In genomic region chr2:113892004-113892740, GRCh38 we compare ENCODE assay signal across 8 cellular contexts. TPM values are rescaled to one million over a fixed set of nuclear protein-coding genes. Genes with fewer than 3 reads are reported as not detected.
A peak's percentile ranks its signal among the peaks of the same experiment; 100 is the strongest.
DNase-seq lines count a peak whose midpoint lies in the region; ATAC-seq, FAIRE-seq and TF ChIP-seq lines count a peak whose summit lies in the region.

No MANE protein-coding gene starts in this region.

- RAD21 ChIA-PET in GM12878 (lab: Charles Lee; ENCODE audit: unreplicated experiment), result interaction anchor here (0.6 to 5.1 kb wide), 7 partner anchors 18 to 192 kb away, joined by 3 to 24 read pairs (median 3); partner anchors contain the start of gene SLC35F5

- in situ Hi-C loops in GM12878 (cut with MboI), result no loop called here

- POLR2A ChIA-PET in AG04450 (lab: Yijun Ruan, JAX), result interaction anchor here (3.9 kb wide), 1 partner anchor 136 kb away, joined by 23 read pairs; the partner anchor contains the start of gene SLC35F5
- POLR2A ChIA-PET in GM12878 (lab: Charles Lee), result interaction anchor here (0.5 to 6.5 kb wide), 6 partner anchors 18 to 198 kb away, joined by 3 to 80 read pairs (median 4); partner anchors contain the start of gene SLC35F5

- H3K4me1 ChIP-seq in GM12878 (ENCODE audit: control insufficient read depth, insufficient read depth, low read length) (peaks cover 14% of the 10 kb centered on the region), mucosa of rectum (ENCODE audit: control insufficient read depth in 2 of 2, insufficient read depth in 2 of 2, low read length in 2 of 2) (peaks cover 26 to 45% of the 10 kb centered on the region in 2 donors)

- H3K9ac ChIP-seq in GM12878 (ENCODE audit: control insufficient read depth, insufficient read depth, low read length) (peak overlapping the region; percentile 100), mucosa of rectum (ENCODE audit: low read depth in 1 of 2, low read length in 2 of 2) (peak overlapping the region; percentile 28 to 42)

- H3K79me2 ChIP-seq in GM12878 (ENCODE audit: control insufficient read depth, insufficient read depth, low read length), result peaks cover 96% of the 10 kb centered on the region

- SMC1A ChIA-PET in GM12878 (lab: Charles Lee; ENCODE audit: uncharacterized antibody, unreplicated experiment), result interaction anchor here (0.6 to 11.1 kb wide), 10 partner anchors 20 to 199 kb away, joined by 3 to 189 read pairs (median 3); partner anchors contain the start of gene SLC35F5

- 2% methylated on average over 6 of the region's 6 CpGs for WGBS in GM12878 (ENCODE audit: insufficient coverage, insufficient replicate concordance, low lambda C conversion rate, missing lambda C conversion rate)

- CTCF ChIA-PET in AG04450 (lab: Charles Lee) (interaction anchor here (0.8 kb wide), 1 partner anchor 40 kb away, joined by 3 read pairs; no protein-coding TSS in a partner anchor), GM12878 (lab: Yijun Ruan, JAX) (interaction anchor here (0.6 to 8.1 kb wide), 8 partner anchors 11 to 74 kb away, joined by 3 to 59 read pairs (median 5); no protein-coding TSS in a partner anchor)

- H3K27me3 ChIP-seq in AG04450 (ENCODE audit: control insufficient read depth, insufficient read depth, low read length) (no peaks in the 10 kb centered on the region), GM12878 (replicated peaks in 1 of 2; ENCODE audit: control insufficient read depth in 2 of 2, insufficient read depth in 2 of 2, low read length in 1 of 2) (no peaks in the 10 kb centered on the region), mucosa of rectum (ENCODE audit: control insufficient read depth in 2 of 2, insufficient read depth in 2 of 2, low read length in 2 of 2) (no peaks in the 10 kb centered on the region)

- H3K9me3 ChIP-seq in AG04450 (ENCODE audit: control insufficient read depth, insufficient read depth, low read length), result peaks cover 2% of the 10 kb centered on the region; the same call in 1 of the 2 replicates
- no peaks in the 10 kb centered on the region for H3K9me3 ChIP-seq in GM12878 (replicated peaks; ENCODE audit: control insufficient read depth, insufficient read depth, low read length)
- H3K9me3 ChIP-seq in mucosa of rectum (ENCODE audit: control insufficient read depth in 2 of 2, low read length in 2 of 2), result no peaks in the 10 kb centered on the region

- BruUV-seq in GM12878 (replicated peaks; lab: Mats Ljungman, UMichigan), result no TSS peak

- TF ChIP-seq EP300 in GM12878 (IDR thresholded peaks at IDR 0.05; ENCODE audit: borderline replicate concordance in 1 of 2, control insufficient read depth in 1 of 2, low read depth in 2 of 2, low read length in 2 of 2), result no peak

- TF ChIP-seq CTCF in AG04450 (IDR thresholded peaks at IDR 0.05; ENCODE audit: low read depth, low read length) (no peak), HFF-Myc (IDR thresholded peaks at IDR 0.05; ENCODE audit: low read depth, low read length, missing control alignments) (no peak), GM12878 (IDR thresholded peaks at IDR 0.05 in 2 of 3, conservative IDR thresholded peaks at IDR 0.05 in 1 of 3; ENCODE audit: control insufficient read depth in 2 of 3, extremely low read depth in 1 of 3, insufficient read depth in 1 of 3, low read depth in 3 of 3, low read length in 3 of 3) (no peak)

- TF ChIP-seq RAD21 in GM12878 (IDR thresholded peaks at IDR 0.05; ENCODE audit: insufficient read depth, low read depth, low read length), result no peak

- H3K36me3 ChIP-seq in GM12878 (ENCODE audit: control insufficient read depth in 2 of 2, insufficient read depth in 2 of 2, low read length in 1 of 2) (0 out of 4 replicates have a peak, but pooled peaks cover 0 to 3% of the 10 kb centered on the region in 2 experiments), mucosa of rectum (ENCODE audit: control insufficient read depth in 2 of 2, insufficient read depth in 2 of 2, low read length in 2 of 2) (no peaks in the 10 kb centered on the region)

- peaks cover 3% of the 10 kb centered on the region; the same call in 1 of the 2 replicates for H4K20me1 ChIP-seq in GM12878 (ENCODE audit: control insufficient read depth, insufficient read depth)

- DNase-seq in AG04450 (ENCODE audit: low read depth, low spot score), result no peak
- no peak for DNase-seq in HFF-Myc (ENCODE audit: extremely low read depth, low read depth)
- no peak for DNase-seq in GM12878 (ENCODE audit: low read depth, low spot score)
- DNase-seq in NCI-H2196 (lab: John Stamatoyannopoulos, UW; ENCODE audit: unreplicated experiment), result no peak
- no peak for DNase-seq in foreskin melanocyte
- DNase-seq in NCI-H446 (lab: John Stamatoyannopoulos, UW), result no peak
- DNase-seq in mucosa of gallbladder (ENCODE audit: low spot score), result no peak

- intact Hi-C loops in GM12878 (cut with micrococcal nuclease; ENCODE audit: unreplicated experiment), result no loop called here

- H2AFZ ChIP-seq in GM12878 (ENCODE audit: control insufficient read depth, low read depth, low read length), result no peak overlapping the region

- FAIRE-seq in GM12878 (lab: Jason Lieb, UNC), result no peak

- no peak for ATAC-seq in GM12878

- H3K27ac ChIP-seq in AG04450 (ENCODE audit: low read depth, low read length), result no peak overlapping the region
- peak overlapping the region; percentile 100 for H3K27ac ChIP-seq in GM12878 (ENCODE audit: control insufficient read depth, insufficient read depth)
- peak overlapping the region in 1 of 2 donors; percentile 49 for H3K27ac ChIP-seq in mucosa of rectum (ENCODE audit: low read depth in 2 of 2, low read length in 2 of 2)

- H3K4me3 ChIP-seq in AG04450 (ENCODE audit: low read depth, low read length) (peak overlapping the region; percentile 91), HFF-Myc (replicated peaks; ENCODE audit: low read depth, low read length) (peak overlapping the region; percentile 78), GM12878 (peak overlapping the region; percentile 89), mucosa of rectum (ENCODE audit: low read length in 2 of 2) (peak overlapping the region; percentile 13 to 96)

- no peak for TF ChIP-seq POLR2A in GM12878 (IDR thresholded peaks at IDR 0.05; ENCODE audit: low read depth, low read length)

- H3K4me2 ChIP-seq in GM12878 (ENCODE audit: control insufficient read depth, insufficient read depth), result peak overlapping the region; percentile 85

TF ChIP-seq in GM12878, 131 proteins besides CTCF, POLR2A, EP300 and RAD21 (continues in another document):
- TF ChIP-seq RELB (IDR thresholded peaks at IDR 0.05; ENCODE audit: low read depth) (0 out of 2 replicates have a peak, but pooled peaks have one; percentile 18), GATAD2B (conservative IDR thresholded peaks at IDR 0.05; ENCODE audit: low read depth) (no peak), ZSCAN29 (IDR thresholded peaks at IDR 0.05) (no peak), SIN3A (IDR thresholded peaks at IDR 0.05; ENCODE audit: low read depth, low read length) (0 out of 2 replicates have a peak, but pooled peaks have one; percentile 17), SMC3 (IDR thresholded peaks at IDR 0.05; ENCODE audit: borderline replicate concordance, low read length) (no peak), ZNF274 (IDR thresholded peaks at IDR 0.05; ENCODE audit: insufficient read depth, insufficient read length) (no peak), ETV6 (conservative IDR thresholded peaks at IDR 0.05 in 1 of 2, IDR thresholded peaks at IDR 0.05 in 1 of 2; ENCODE audit: borderline replicate concordance in 1 of 2, low read depth in 1 of 2) (no peak), IRF5 (IDR thresholded peaks at IDR 0.05; ENCODE audit: borderline replicate concordance) (no peak), BRCA1 (IDR thresholded peaks at IDR 0.05; ENCODE audit: low read depth, low read length) (no peak)

RNA-seq across cellular contexts. Expression of gene ACTR3, which starts 2.3 kb away (rescaled TPM):
- polyA plus RNA-seq in AG04450 (2011; rRNA removed), result 371 and 536 TPM in 2 replicates
- 303 and 443 TPM in 2 replicates for polyA minus RNA-seq in AG04450 (2011; rRNA and poly(A)+ RNA removed)
- 253 and 258 TPM in 2 replicates for total RNA-seq in GM12878 (2013; cell fraction: nucleolus; rRNA removed)
- 371 and 391 TPM in 2 replicates for total RNA-seq in GM12878 (2014; rRNA removed)
- 433 and 438 TPM in 2 replicates for total RNA-seq in GM12878 (2014; rRNA removed; fragmentation: Illumina TruSeq; extraction: Trizol)
- 569 and 578 TPM in 2 replicates for total RNA-seq in GM12878 (2021)
- polyA plus RNA-seq in GM12878 (2011; ENCODE audit: low read depth), result 153 TPM
- 532 and 757 TPM in 2 replicates for polyA plus RNA-seq in GM12878 (2011; rRNA removed)
- polyA plus RNA-seq in GM12878 (2011; cell fraction: cytosol; rRNA removed), result 223 and 243 TPM in 2 replicates
- 160 and 218 TPM in 2 replicates for polyA plus RNA-seq in GM12878 (2011; cell fraction: nucleus; rRNA removed)
- polyA plus RNA-seq in GM12878 (2012), result 205 and 244 TPM in 2 replicates
- 496 and 646 TPM in 2 replicates for polyA plus RNA-seq in GM12878 (2014; fragmentation: Illumina TruSeq; extraction: Trizol)
- 10 to 100 TPM; 79.1 to 99.1 TPM for polyA plus RNA-seq in GM12878 (2014; fragmentation: Nextera tagmentation; extraction: Ambion mirVana)
- 446 and 466 TPM in 2 replicates for polyA plus RNA-seq in GM12878 (2014; rRNA removed)
- 100 to 1,000 TPM; 608 to 616 TPM for polyA plus RNA-seq in GM12878 (2016; fragmentation: Nextera tagmentation; extraction: Ambion mirVana)
- polyA minus RNA-seq in GM12878 (2011; rRNA and poly(A)+ RNA removed), result 390 and 647 TPM in 2 replicates
- 245 and 247 TPM in 2 replicates for polyA minus RNA-seq in GM12878 (2011; cell fraction: cytosol; rRNA and poly(A)+ RNA removed)
- 91.0 and 178 TPM in 2 replicates for polyA minus RNA-seq in GM12878 (2011; cell fraction: nucleus; rRNA and poly(A)+ RNA removed)
- 184 TPM for total RNA-seq in mucosa of gallbladder
